In genomic region chr6:33570806-33571636, GRCh38 we compare ENCODE assay signal across 8 cellular contexts. TPM values are rescaled to one million over a fixed set of nuclear protein-coding genes. Genes with fewer than 3 reads are reported as not detected.
A peak's percentile ranks its signal among the peaks of the same experiment; 100 is the strongest.
DNase-seq lines count a peak whose midpoint lies in the region; ATAC-seq and TF ChIP-seq lines count a peak whose summit lies in the region.

No MANE protein-coding gene starts in this region.

- peak; percentile 83 for ATAC-seq in GM21390 (IDR thresholded peaks at IDR 0.05; ENCODE audit: unreplicated experiment)

- TSS peak; percentile 18 for BruUV-seq in Calu3 (replicated peaks; lab: Mats Ljungman, UMichigan)

- H3K9me3 ChIP-seq in OCI-LY1 (ENCODE audit: low read length) (no peaks in the 10 kb centered on the region), mucosa of rectum (ENCODE audit: control insufficient read depth in 2 of 2, low read length in 2 of 2) (no peaks in the 10 kb centered on the region)

- DNase-seq in Calu3: peak; percentile 89
- DNase-seq in HUDEP-2 (lab: John Stamatoyannopoulos, UW; ENCODE audit: unreplicated experiment in 76 of 76): peak in 72 of 76 experiments; percentile 49 to 93 (median 84)
- DNase-seq in activated T-cell treated with anti-CD3 and anti-CD28 coated beads for 24 hours (ENCODE audit: low read depth): peak; percentile 87
- no peak for DNase-seq in epithelial cell of prostate (ENCODE audit: low read depth, low spot score)
- DNase-seq in stimulated activated CD8-positive, alpha-beta memory T cell treated with anti-CD3 and anti-CD28 coated beads, Interleukin-4, amount 100 ng/mL, for 48 hours: peak; percentile 95

- peak overlapping the region; percentile 73 for H3K9ac ChIP-seq in OCI-LY1 (ENCODE audit: low read length)
- peak overlapping the region; percentile 72 to 81 for H3K9ac ChIP-seq in mucosa of rectum (ENCODE audit: low read depth in 1 of 2, low read length in 2 of 2)

- H3K4me1 Mint-ChIP-seq in Calu3 (ENCODE audit: low read depth, unreplicated experiment): peaks cover 9% of the 10 kb centered on the region

- H3K27me3 ChIP-seq in OCI-LY1 (ENCODE audit: insufficient read depth, low read length) (no peaks in the 10 kb centered on the region), mucosa of rectum (ENCODE audit: control insufficient read depth in 2 of 2, insufficient read depth in 2 of 2, low read length in 2 of 2) (no peaks in the 10 kb centered on the region)

- H3K27ac Mint-ChIP-seq in Calu3 (ENCODE audit: unreplicated experiment): peak overlapping the region; percentile 65

- peak overlapping the region; percentile 63 for H3K4me3 ChIP-seq in OCI-LY1 (ENCODE audit: low read depth, low read length, poor library complexity, severe bottlenecking)
- peak overlapping the region; percentile 66 to 88 for H3K4me3 ChIP-seq in mucosa of rectum (ENCODE audit: low read length in 2 of 2)

- H2AFZ ChIP-seq in OCI-LY1 (ENCODE audit: low read length): no peak overlapping the region

- peak overlapping the region; percentile 86 for H3K4me2 ChIP-seq in OCI-LY1 (ENCODE audit: low read length)

- peaks cover 14% of the 10 kb centered on the region for H3K27me3 Mint-ChIP-seq in Calu3 (ENCODE audit: unreplicated experiment)

- no peaks in the 10 kb centered on the region for H3K9me2 ChIP-seq in OCI-LY1 (ENCODE audit: low read depth, low read length)

- H3K4me1 ChIP-seq in OCI-LY1 (ENCODE audit: insufficient read depth, low read length, severe bottlenecking): peaks cover 23% of the 10 kb centered on the region
- H3K4me1 ChIP-seq in mucosa of rectum (ENCODE audit: control insufficient read depth in 2 of 2, insufficient read depth in 2 of 2, low read length in 2 of 2): peaks cover 8 to 10% of the 10 kb centered on the region in 2 donors

- no peaks in the 10 kb centered on the region for H4K20me1 ChIP-seq in OCI-LY1 (ENCODE audit: insufficient read depth, low read length)

- peaks cover 37% of the 10 kb centered on the region for H3K36me3 Mint-ChIP-seq in Calu3 (ENCODE audit: insufficient read depth, unreplicated experiment)

- H3K79me2 ChIP-seq in OCI-LY1 (ENCODE audit: insufficient read depth, low read length): no peaks in the 10 kb centered on the region

- H3K36me3 ChIP-seq in OCI-LY1 (ENCODE audit: insufficient read depth, low read length) (peaks cover 23% of the 10 kb centered on the region; the same call in 1 of the 2 replicates), mucosa of rectum (ENCODE audit: control insufficient read depth in 2 of 2, insufficient read depth in 2 of 2, low read length in 2 of 2) (peaks cover 21 to 28% of the 10 kb centered on the region in 2 donors)

- intact Hi-C loops in Calu3 (cut with micrococcal nuclease; ENCODE audit: unreplicated experiment): no loop called here

- H3K27ac ChIP-seq in OCI-LY1 (ENCODE audit: low read depth, low read length, poor library complexity, severe bottlenecking) (peak overlapping the region; percentile 96), epithelial cell of prostate (peak overlapping the region; percentile 75), mucosa of rectum (ENCODE audit: low read depth in 2 of 2, low read length in 2 of 2) (peak overlapping the region; percentile 85 to 95)

- H3F3A ChIP-seq in OCI-LY1 (ENCODE audit: insufficient read depth, low read length): no peaks in the 10 kb centered on the region

- H3K9me3 Mint-ChIP-seq in Calu3 (ENCODE audit: low read depth, unreplicated experiment): no peaks in the 10 kb centered on the region

- H3K4me3 Mint-ChIP-seq in Calu3 (ENCODE audit: low read depth, unreplicated experiment): peak overlapping the region; percentile 87

- CTCF ChIA-PET in Calu3 (lab: Charles Lee): interaction anchor here (0.6 to 1.3 kb wide), 3 partner anchors 9 to 363 kb away, joined by 5 to 9 read pairs (median 8); partner anchors contain the start of gene BAK1

- TF ChIP-seq CTCF in Calu3 (IDR thresholded peaks at IDR 0.05; ENCODE audit: unreplicated experiment) (no peak), OCI-LY1 (IDR thresholded peaks at IDR 0.05; ENCODE audit: low read length) (no peak; the same call in 1 of the 2 replicates)

RNA-seq across cellular contexts. Expression of gene BAK1, which starts 9.1 kb away (rescaled TPM):
- total RNA-seq in Calu3 (2022): 31.6 and 44.1 TPM in 2 replicates

RNA-seq across cellular contexts. Expression of gene ITPR3, which starts 50.1 kb away (rescaled TPM):
- 136 and 143 TPM in 2 replicates for total RNA-seq in Calu3 (2022)
